Comparison of ENCODE assay signal across 10 cellular contexts in the genomic region with DNA sequence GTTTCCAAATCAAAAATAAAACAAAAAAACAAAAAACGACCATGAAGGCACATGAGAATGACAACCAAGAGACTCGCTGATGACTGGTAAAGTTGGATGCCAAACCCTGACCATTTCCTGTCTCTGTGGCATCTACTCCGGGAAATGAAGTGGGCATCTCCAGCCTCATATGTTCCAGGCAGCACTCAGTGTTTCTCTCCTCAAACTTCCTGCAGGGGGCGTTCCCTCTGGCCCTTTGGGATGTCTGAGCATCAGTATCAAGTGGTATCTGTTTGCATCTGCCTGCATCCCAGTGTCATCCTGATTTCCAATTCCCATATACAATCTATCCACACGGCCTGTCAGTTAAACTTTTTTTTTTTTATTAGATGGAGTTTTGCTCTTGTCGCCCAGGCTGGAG. TPM values are rescaled to one million over a fixed set of nuclear protein-coding genes. Genes with fewer than 3 reads are reported as not detected.
A peak's percentile ranks its signal among the peaks of the same experiment; 100 is the strongest.
DNase-seq lines count a peak whose midpoint lies in the region; ATAC-seq, FAIRE-seq and TF ChIP-seq lines count a peak whose summit lies in the region.
"Had no signal": no experiment of that assay in that cellular context is flagged by ENCODE, and none has a peak within 500 bp of the region (broad histone marks: within the 10 kb centered on the region; RNA-seq: fewer than 3 reads in every experiment).

No MANE protein-coding gene starts in this region.

- H3K27me3 ChIP-seq in endothelial cell of umbilical vein (ENCODE audit: control insufficient read depth in 2 of 2, insufficient read depth in 2 of 2, low read length in 2 of 2), result peaks cover 0 to 4% of the 10 kb centered on the region in 2 experiments

- no peak for FAIRE-seq in endothelial cell of umbilical vein (lab: Jason Lieb, UNC)

- dilution Hi-C loops in endothelial cell of umbilical vein (cut with MboI; ENCODE audit: extremely low pct_ligation_motif_present, low sequenced_read_pairs), result no loop called here

- no peaks in the 10 kb centered on the region for H3K9me1 ChIP-seq in endothelial cell of umbilical vein (replicated peaks; ENCODE audit: control insufficient read depth, extremely low read depth, insufficient read depth, low read length)

- H3K9ac ChIP-seq in endothelial cell of umbilical vein (replicated peaks; ENCODE audit: extremely low read depth, insufficient read depth, low read length), result no peak overlapping the region

- H3K9me3 ChIP-seq in endothelial cell of umbilical vein (replicated peaks; ENCODE audit: control insufficient read depth, insufficient read depth, low read length), result no peaks in the 10 kb centered on the region

- no peaks in the 10 kb centered on the region for H3K4me1 ChIP-seq in endothelial cell of umbilical vein (ENCODE audit: control insufficient read depth, extremely low read depth, insufficient read depth, low read length)

- H3K4me2 ChIP-seq in endothelial cell of umbilical vein (ENCODE audit: insufficient read depth, low read length), result no peak overlapping the region

- TF ChIP-seq CTCF in 22Rv1 (IDR thresholded peaks at IDR 0.05), result peak; percentile 51
- TF ChIP-seq CTCF in endothelial cell of umbilical vein (IDR thresholded peaks at IDR 0.05; ENCODE audit: extremely low read depth in 1 of 2, insufficient read depth in 1 of 2, low read depth in 1 of 2, low read length in 2 of 2), result peak; percentile 9 to 30

- H3K27ac ChIP-seq in 22Rv1, result no peak overlapping the region
- no peak overlapping the region for H3K27ac ChIP-seq in endothelial cell of umbilical vein (ENCODE audit: insufficient read depth, low read depth, low read length)

- H4K20me1 ChIP-seq in endothelial cell of umbilical vein (replicated peaks; ENCODE audit: control insufficient read depth, extremely low read depth, insufficient read depth, low read length), result no peaks in the 10 kb centered on the region

- no peak overlapping the region for H2AFZ ChIP-seq in endothelial cell of umbilical vein (ENCODE audit: low read depth, low read length)

- CTCF ChIA-PET in endothelial cell of umbilical vein (lab: Charles Lee), result no interaction called here

- intact Hi-C loops in endothelial cell of umbilical vein (cut with micrococcal nuclease), result no loop called here

- POLR2A ChIA-PET in endothelial cell of umbilical vein (lab: Charles Lee), result no interaction called here

- BruUV-seq in endothelial cell of umbilical vein (replicated peaks; lab: Mats Ljungman, UMichigan), result no TSS peak

- no peaks in the 10 kb centered on the region for H3K79me2 ChIP-seq in endothelial cell of umbilical vein (ENCODE audit: control insufficient read depth, insufficient read depth, low read length)

- H3K4me3 ChIP-seq in endothelial cell of umbilical vein (replicated peaks in 1 of 3; ENCODE audit: insufficient read depth in 1 of 3, low read depth in 1 of 3, low read length in 3 of 3), result no peak overlapping the region

- no peaks in the 10 kb centered on the region for H3K36me3 ChIP-seq in endothelial cell of umbilical vein (ENCODE audit: control insufficient read depth in 2 of 2, extremely low read depth in 1 of 2, insufficient read depth in 2 of 2, low read length in 2 of 2)

- DNase-seq in ELF-1 (ENCODE audit: low read depth, low spot score) (peak; percentile 34), NCI-H69 (lab: John Stamatoyannopoulos, UW) (peak; percentile 36), endothelial cell of umbilical vein (ENCODE audit: low read depth, low spot score) (no peak), nucleus accumbens (lab: John Stamatoyannopoulos, UW) (no peak)
- DNase-seq: activated T-cell treated with anti-CD3 and anti-CD28 coated beads, Interleukin-2, amount 50 U/mL, for 1 hour had no signal

- no peak for TF ChIP-seq POLR2A in endothelial cell of umbilical vein (IDR thresholded peaks at IDR 0.05; ENCODE audit: low read depth, low read length)

- ATAC-seq in GM21786 (IDR thresholded peaks at IDR 0.05; ENCODE audit: unreplicated experiment) (no peak), HG03159 (IDR thresholded peaks at IDR 0.05; ENCODE audit: unreplicated experiment) (no peak), GM19328 (IDR thresholded peaks at IDR 0.05; ENCODE audit: unreplicated experiment) (no peak)

TF ChIP-seq in endothelial cell of umbilical vein, 7 proteins besides CTCF, POLR2A, EP300 and RAD21:
- no peak for TF ChIP-seq MYC (IDR thresholded peaks at IDR 0.05; ENCODE audit: low read depth, low read length)
- TF ChIP-seq JUN (IDR thresholded peaks at IDR 0.05; ENCODE audit: borderline replicate concordance, insufficient read depth, insufficient read length, low read depth), result no peak
- no peak for TF ChIP-seq POLR2AphosphoS5 (IDR thresholded peaks at IDR 0.05; ENCODE audit: insufficient read depth, low read depth, low read length)
- TF ChIP-seq FOS (IDR thresholded peaks at IDR 0.05; ENCODE audit: borderline replicate concordance, insufficient read depth, low read length), result no peak
- TF ChIP-seq EZH2 (IDR thresholded peaks at IDR 0.05; ENCODE audit: borderline replicate concordance, low read depth, low read length, severe bottlenecking), result no peak
- TF ChIP-seq, protein P1, sequence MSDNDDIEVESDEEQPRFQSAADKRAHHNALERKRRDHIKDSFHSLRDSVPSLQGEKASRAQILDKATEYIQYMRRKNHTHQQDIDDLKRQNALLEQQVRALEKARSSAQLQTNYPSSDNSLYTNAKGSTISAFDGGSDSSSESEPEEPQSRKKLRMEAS (IDR thresholded peaks at IDR 0.05; ENCODE audit: insufficient read depth, insufficient read length), result no peak

RNA-seq across cellular contexts. Expression of a gene that starts 9.8 kb away (rescaled TPM):
- not detected in 2 replicates for total RNA-seq in endothelial cell of umbilical vein
- polyA plus RNA-seq in endothelial cell of umbilical vein, result not detected in 2 replicates
- not detected in 2 replicates for polyA plus RNA-seq in endothelial cell of umbilical vein (2011; cell fraction: cytosol; rRNA removed)
- not detected in 2 replicates for polyA plus RNA-seq in endothelial cell of umbilical vein (2011; cell fraction: nucleus; rRNA removed)
- not detected in 2 replicates for polyA plus RNA-seq in endothelial cell of umbilical vein (2012)
- polyA minus RNA-seq in endothelial cell of umbilical vein, result not detected in 2 replicates
- polyA minus RNA-seq in endothelial cell of umbilical vein (2011; cell fraction: cytosol; rRNA and poly(A)+ RNA removed), result not detected
- polyA minus RNA-seq in endothelial cell of umbilical vein (2011; cell fraction: nucleus; rRNA and poly(A)+ RNA removed), result not detected in 2 replicates
- total RNA-seq: mesothelial cell of epicardium had no signal

RNA-seq across cellular contexts. Expression of a gene that starts 20.1 kb away (rescaled TPM):
- total RNA-seq in endothelial cell of umbilical vein, result not detected in 2 replicates
- not detected in 2 replicates for polyA plus RNA-seq in endothelial cell of umbilical vein
- polyA plus RNA-seq in endothelial cell of umbilical vein (2011; cell fraction: cytosol; rRNA removed), result not detected in 2 replicates
- not detected in 2 replicates for polyA plus RNA-seq in endothelial cell of umbilical vein (2011; cell fraction: nucleus; rRNA removed)
- not detected in 2 replicates for polyA plus RNA-seq in endothelial cell of umbilical vein (2012)
- not detected in 2 replicates for polyA minus RNA-seq in endothelial cell of umbilical vein
- polyA minus RNA-seq in endothelial cell of umbilical vein (2011; cell fraction: cytosol; rRNA and poly(A)+ RNA removed), result not detected
- not detected in 2 replicates for polyA minus RNA-seq in endothelial cell of umbilical vein (2011; cell fraction: nucleus; rRNA and poly(A)+ RNA removed)
- total RNA-seq: mesothelial cell of epicardium had no signal

RNA-seq across cellular contexts. Expression of a gene that starts 33.0 kb away (rescaled TPM):
- total RNA-seq in endothelial cell of umbilical vein, result not detected in 2 replicates
- polyA plus RNA-seq in endothelial cell of umbilical vein, result not detected in 2 replicates
- not detected in 2 replicates for polyA plus RNA-seq in endothelial cell of umbilical vein (2011; cell fraction: cytosol; rRNA removed)
- not detected in 2 replicates for polyA plus RNA-seq in endothelial cell of umbilical vein (2011; cell fraction: nucleus; rRNA removed)
- not detected in 2 replicates for polyA plus RNA-seq in endothelial cell of umbilical vein (2012)
- not detected in 2 replicates for polyA minus RNA-seq in endothelial cell of umbilical vein
- polyA minus RNA-seq in endothelial cell of umbilical vein (2011; cell fraction: cytosol; rRNA and poly(A)+ RNA removed), result not detected
- polyA minus RNA-seq in endothelial cell of umbilical vein (2011; cell fraction: nucleus; rRNA and poly(A)+ RNA removed), result not detected in 2 replicates
- total RNA-seq: mesothelial cell of epicardium had no signal

RNA-seq across cellular contexts. Expression of a gene that starts 53.1 kb away (rescaled TPM):
- total RNA-seq in endothelial cell of umbilical vein, result not detected in 2 replicates
- polyA plus RNA-seq in endothelial cell of umbilical vein, result not detected in 2 replicates
- not detected in 2 replicates for polyA plus RNA-seq in endothelial cell of umbilical vein (2011; cell fraction: cytosol; rRNA removed)
- not detected in 2 replicates for polyA plus RNA-seq in endothelial cell of umbilical vein (2011; cell fraction: nucleus; rRNA removed)
- polyA plus RNA-seq in endothelial cell of umbilical vein (2012), result not detected in 2 replicates
- not detected in 2 replicates for polyA minus RNA-seq in endothelial cell of umbilical vein
- polyA minus RNA-seq in endothelial cell of umbilical vein (2011; cell fraction: cytosol; rRNA and poly(A)+ RNA removed), result not detected
- polyA minus RNA-seq in endothelial cell of umbilical vein (2011; cell fraction: nucleus; rRNA and poly(A)+ RNA removed), result not detected in 2 replicates
- total RNA-seq: mesothelial cell of epicardium had no signal

RNA-seq across cellular contexts. Expression of a gene that starts 59.7 kb away (rescaled TPM):
- 16.5 and 21.4 TPM in 2 replicates for total RNA-seq in endothelial cell of umbilical vein
- polyA plus RNA-seq in endothelial cell of umbilical vein, result 3.8 and 4.9 TPM in 2 replicates
- polyA plus RNA-seq in endothelial cell of umbilical vein (2011; cell fraction: cytosol; rRNA removed), result 5.2 and 5.9 TPM in 2 replicates
- polyA plus RNA-seq in endothelial cell of umbilical vein (2011; cell fraction: nucleus; rRNA removed), result 24.7 and 27.6 TPM in 2 replicates
- 22.4 and 31.8 TPM in 2 replicates for polyA plus RNA-seq in endothelial cell of umbilical vein (2012)
- polyA minus RNA-seq in endothelial cell of umbilical vein, result 12.6 and 18.0 TPM in 2 replicates
- 3.1 TPM for polyA minus RNA-seq in endothelial cell of umbilical vein (2011; cell fraction: cytosol; rRNA and poly(A)+ RNA removed)
- 19.1 and 27.7 TPM in 2 replicates for polyA minus RNA-seq in endothelial cell of umbilical vein (2011; cell fraction: nucleus; rRNA and poly(A)+ RNA removed)

Comparison
In these comparisons a context has a peak if more than half of its experiments do, and no peak if none do; other contexts are left out.
1. DNase-seq: peak in ELF-1 (single experiment) and NCI-H69 (single experiment); none in endothelial cell of umbilical vein (single experiment) and nucleus accumbens (0 of 56).